ENCODE assay signal across 8 cellular contexts in the genomic region with DNA sequence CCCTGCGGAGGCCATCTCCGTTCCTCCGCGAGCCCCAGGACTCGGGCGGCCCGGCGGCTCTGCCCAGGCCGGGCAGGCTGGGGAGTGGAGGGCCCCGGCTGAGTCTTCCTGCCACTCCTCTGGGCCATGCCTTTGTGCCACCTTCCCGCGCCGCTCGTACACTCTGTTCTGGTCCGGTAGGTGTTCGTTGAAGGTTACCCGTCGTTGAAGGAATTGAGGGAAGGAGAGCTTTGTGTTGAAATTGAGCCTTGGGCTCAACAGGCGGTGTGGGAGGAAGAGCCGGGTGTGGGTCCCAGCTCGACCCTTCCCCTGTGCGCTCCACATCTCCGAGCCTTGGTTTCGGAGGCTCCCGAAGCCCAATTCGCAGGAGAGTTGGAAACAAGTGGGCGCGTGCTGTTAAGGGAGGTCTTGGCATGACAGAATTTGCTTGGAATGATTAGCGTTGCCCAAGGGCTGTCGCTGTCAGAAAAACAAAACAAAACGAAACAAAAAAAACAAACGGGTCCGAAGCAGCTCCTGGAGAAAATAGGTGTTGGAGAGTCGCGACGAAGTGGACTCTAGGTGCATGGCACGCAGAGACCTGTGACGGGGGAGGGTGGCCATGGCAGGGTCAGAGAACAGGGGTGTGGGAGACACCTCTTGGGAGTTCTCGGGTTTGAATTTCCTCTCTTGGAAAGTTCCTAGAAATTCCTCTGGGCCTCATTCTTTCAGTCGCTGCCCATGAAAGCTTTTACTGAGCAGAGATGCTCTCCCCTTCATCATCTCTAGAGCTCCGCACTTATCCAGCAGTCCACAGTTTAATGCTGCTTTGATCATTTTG. TPM values are rescaled to one million over a fixed set of nuclear protein-coding genes. Genes with fewer than 3 reads are reported as not detected.
DNase-seq lines count a peak whose midpoint lies in the region; ATAC-seq, FAIRE-seq and TF ChIP-seq lines count a peak whose summit lies in the region.

No MANE protein-coding gene starts in this region.

- TF ChIP-seq CTCF in bronchial epithelial cell (IDR thresholded peaks at IDR 0.05; ENCODE audit: insufficient read depth, low read length, severe bottlenecking) (no peak), lower lobe of right lung (IDR thresholded peaks at IDR 0.05) (no peak), upper lobe of left lung (IDR thresholded peaks at IDR 0.05) (no peak)

- no peaks in the 10 kb centered on the region for H3K27me3 ChIP-seq in bronchial epithelial cell (ENCODE audit: control insufficient read depth, insufficient read depth, low read length)
- H3K27me3 ChIP-seq in lower lobe of right lung (ENCODE audit: low read depth) = no peaks in the 10 kb centered on the region
- no peaks in the 10 kb centered on the region for H3K27me3 ChIP-seq in upper lobe of left lung

- no peak for TF ChIP-seq POLR2A in upper lobe of left lung (IDR thresholded peaks at IDR 0.05)

- peak; percentile 19 for DNase-seq in ELR (ENCODE audit: low read depth)
- peak; percentile 16 for DNase-seq in KBM-7
- no peak for DNase-seq in bronchial epithelial cell (ENCODE audit: low read depth)
- no peak for DNase-seq in lower lobe of right lung
- DNase-seq in upper lobe of left lung = no peak
- DNase-seq in NCI-H1092 (lab: John Stamatoyannopoulos, UW) = no peak
- no peak for DNase-seq in GOT3 (lab: John Stamatoyannopoulos, UW)

- ATAC-seq in GM21576 (IDR thresholded peaks at IDR 0.05; ENCODE audit: unreplicated experiment) = peak; percentile 12
- ATAC-seq in lower lobe of right lung = peak; percentile 40 to 55
- ATAC-seq in upper lobe of left lung (ENCODE audit: low FRiP score in 2 of 2) = peak; percentile 15 to 51

- intact Hi-C loops in lower lobe of right lung (cut with DNase I) = no loop called here

- H3K9me3 ChIP-seq in lower lobe of right lung (no peaks in the 10 kb centered on the region), upper lobe of left lung (no peaks in the 10 kb centered on the region)

- TF ChIP-seq EP300 in upper lobe of left lung (IDR thresholded peaks at IDR 0.05) = no peak

- in situ Hi-C loops in KBM-7 (cut with MboI; ENCODE audit: low pct_unique_long_range_greater_than_20kb, low sequenced_read_pairs) = loop anchor here (25.0 kb wide), 1 partner anchor 356 kb away; no protein-coding TSS in a partner anchor

- peaks cover 23% of the 10 kb centered on the region for H3K4me1 ChIP-seq in lower lobe of right lung
- peaks cover 19 to 30% (median 23%) of the 10 kb centered on the region in 4 donors for H3K4me1 ChIP-seq in upper lobe of left lung

- H3K36me3 ChIP-seq in bronchial epithelial cell (ENCODE audit: control insufficient read depth, insufficient read depth, low read length) = peaks cover 3% of the 10 kb centered on the region
- peaks cover 6% of the 10 kb centered on the region for H3K36me3 ChIP-seq in lower lobe of right lung
- peaks cover 0 to 3% (median 1%) of the 10 kb centered on the region in 4 donors for H3K36me3 ChIP-seq in upper lobe of left lung

- H3K27ac ChIP-seq in lower lobe of right lung = peak overlapping the region; percentile 89
- H3K27ac ChIP-seq in upper lobe of left lung = peak overlapping the region; percentile 87 to 91 (median 89)

- H3K4me3 ChIP-seq in bronchial epithelial cell (ENCODE audit: low read depth, low read length) (peak overlapping the region; percentile 93), lower lobe of right lung (peak overlapping the region; percentile 78), upper lobe of left lung (peak overlapping the region; percentile 30 to 77 (median 70))

- no peak for FAIRE-seq in bronchial epithelial cell (lab: Jason Lieb, UNC)

- WGBS in upper lobe of left lung, 2 donors = 3% methylated on average over 24 to 31 of the region's 41 CpGs

RNA-seq across cellular contexts. Expression of a gene that starts 1.2 kb away (rescaled TPM):
- total RNA-seq in bronchial epithelial cell (171 and 207 TPM in 2 replicates), lower lobe of right lung (49.9 TPM), upper lobe of left lung (10 to 100 TPM; 15.7 to 66.9 (median 47.4) TPM)

RNA-seq across cellular contexts. Expression of a gene that starts 17.5 kb away (rescaled TPM):
- total RNA-seq in bronchial epithelial cell (not detected in 2 replicates), lower lobe of right lung (not detected), upper lobe of left lung (not detected)

RNA-seq across cellular contexts. Expression of a gene that starts 34.3 kb away (rescaled TPM):
- total RNA-seq in bronchial epithelial cell (2.9 and 3.2 TPM in 2 replicates), lower lobe of right lung (4.9 TPM), upper lobe of left lung (10 to 100 TPM in 4 of 6 donors, 1 to 10 TPM in 1, under 1 TPM in 1; 0.46 to 33.5 (median 11.8) TPM)

Comparison
In these comparisons a context has a peak if more than half of its experiments do, and no peak if none do; other contexts are left out.
1. DNase-seq: peak in ELR (single experiment) and KBM-7 (single experiment); none in bronchial epithelial cell (single experiment), lower lobe of right lung (single experiment), upper lobe of left lung (0 of 2), NCI-H1092 (single experiment) and GOT3 (single experiment).
2. Peak in every context shown above with its lines, with median percentiles within 50 percentile points of each other: ATAC-seq and H3K4me3 ChIP-seq.